In the genomic region with DNA sequence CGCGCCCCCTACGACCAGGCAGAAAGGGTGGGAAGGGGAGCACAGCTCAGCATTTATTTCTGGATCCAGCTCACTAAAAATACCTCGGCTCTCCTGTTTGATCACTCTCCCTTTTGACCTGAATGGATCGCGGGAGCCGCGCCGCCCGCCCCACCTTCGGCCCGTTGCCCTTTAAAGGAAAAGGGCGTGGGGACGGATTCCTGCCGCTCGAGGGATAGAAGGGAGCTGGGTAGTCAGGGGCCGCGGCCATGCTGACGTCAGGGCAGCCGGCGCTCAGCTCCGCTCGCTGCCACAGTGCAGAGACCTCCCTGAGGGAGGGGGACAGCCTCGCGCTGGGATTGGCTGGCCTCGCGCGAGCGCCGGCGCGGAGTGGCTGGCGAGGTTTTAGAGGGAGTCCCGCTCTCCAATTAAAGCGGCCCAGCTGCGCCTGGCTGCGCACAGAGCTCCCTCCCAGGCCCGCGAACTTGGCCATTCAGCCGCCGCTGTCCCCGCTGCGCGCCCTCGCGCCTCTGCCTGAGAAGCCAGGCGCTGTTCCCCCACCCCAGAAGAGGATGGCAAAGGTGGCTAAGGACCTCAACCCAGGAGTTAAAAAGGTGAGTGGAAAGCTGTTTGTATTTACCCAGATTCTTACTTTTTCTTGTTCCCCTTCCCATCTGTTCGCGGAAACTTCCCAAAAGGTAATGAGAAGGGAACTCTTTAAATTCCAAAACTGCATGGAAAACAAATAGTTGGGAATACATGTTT, we compare ENCODE assay signal across 8 cellular contexts. TPM values are rescaled to one million over a fixed set of nuclear protein-coding genes. Genes with fewer than 3 reads are reported as not detected.
DNase-seq lines count a peak whose midpoint lies in the region; ATAC-seq and FAIRE-seq lines count a peak whose summit lies in the region.

A gene with protein sequence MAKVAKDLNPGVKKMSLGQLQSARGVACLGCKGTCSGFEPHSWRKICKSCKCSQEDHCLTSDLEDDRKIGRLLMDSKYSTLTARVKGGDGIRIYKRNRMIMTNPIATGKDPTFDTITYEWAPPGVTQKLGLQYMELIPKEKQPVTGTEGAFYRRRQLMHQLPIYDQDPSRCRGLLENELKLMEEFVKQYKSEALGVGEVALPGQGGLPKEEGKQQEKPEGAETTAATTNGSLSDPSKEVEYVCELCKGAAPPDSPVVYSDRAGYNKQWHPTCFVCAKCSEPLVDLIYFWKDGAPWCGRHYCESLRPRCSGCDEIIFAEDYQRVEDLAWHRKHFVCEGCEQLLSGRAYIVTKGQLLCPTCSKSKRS (plus strand): TSS at position 436 of the 744 bp plus-strand sequence. CDS start 116 bp downstream, at position 552.

- peak within 1 kb of the TSS; percentile 45 for H3K4me3 ChIP-seq in neuron (ENCODE audit: low read length)

- H3K36me3 ChIP-seq in neuron (ENCODE audit: insufficient read depth, low read length) = no peaks in the 10 kb centered on the region

- ATAC-seq in GM21737 (IDR thresholded peaks at IDR 0.05; ENCODE audit: unreplicated experiment) = peak; percentile 98

- no peaks in the 10 kb centered on the region for H3K9me3 ChIP-seq in neuron (ENCODE audit: low read length)

- peak; percentile 56 for DNase-seq in DMS79 (lab: John Stamatoyannopoulos, UW)
- peak; percentile 38 for DNase-seq in KG1 (lab: John Stamatoyannopoulos, UW)
- DNase-seq in SK-N-DZ (ENCODE audit: low spot score) = peak; percentile 98
- DNase-seq in activated naive CD4-positive, alpha-beta T cell treated with anti-CD3 and anti-CD28 coated beads, Interleukin-2, amount 50 U/mL, for 16 hours = peak; percentile 77
- DNase-seq in frontal cortex (ENCODE audit: low spot score in 2 of 2) = peak; percentile 82 to 91
- DNase-seq in stromal cell of bone marrow (ENCODE audit: low read depth) = peak; percentile 95

- no peaks in the 10 kb centered on the region for H3K27me3 ChIP-seq in neuron (ENCODE audit: insufficient read depth, low read length)

- H3K4me1 ChIP-seq in neuron (ENCODE audit: insufficient read depth, low read length) = peaks cover 29% of the 10 kb centered on the region

- H2AFZ ChIP-seq in neuron (ENCODE audit: low read depth, low read length) = peak within 1 kb of the TSS; percentile 57

- no peak for FAIRE-seq in frontal cortex (lab: Jason Lieb, UNC)

RNA-seq across cellular contexts. Expression of the gene that starts here (rescaled TPM):
- polyA plus RNA-seq in SK-N-DZ (2014; cell fraction: cytosol; rRNA removed) = 5.5 and 9.0 TPM in 2 replicates
- 2.7 and 5.4 TPM in 2 replicates for polyA plus RNA-seq in SK-N-DZ (2014; cell fraction: nucleus; rRNA removed)
- 0.41 TPM for total RNA-seq in frontal cortex

Comparison
In these comparisons a context has a peak if more than half of its experiments do, and no peak if none do; other contexts are left out.
1. Peak in every context shown above with its lines: DNase-seq, ATAC-seq and H3K4me3 ChIP-seq.
2. Peak in DNase-seq in frontal cortex; RNA of the gene not detected or under 1 TPM.
3. DNase-seq: peak in every context shown above with its lines; median percentile 98 in SK-N-DZ; 95 in stromal cell of bone marrow; 86 in frontal cortex; 77 in activated naive CD4-positive, alpha-beta T cell treated with anti-CD3 and anti-CD28 coated beads, Interleukin-2, amount 50 U/mL, for 16 hours; 56 in DMS79; 38 in KG1.